2 cellular contexts compared by ENCODE assay signal in the genomic region with DNA sequence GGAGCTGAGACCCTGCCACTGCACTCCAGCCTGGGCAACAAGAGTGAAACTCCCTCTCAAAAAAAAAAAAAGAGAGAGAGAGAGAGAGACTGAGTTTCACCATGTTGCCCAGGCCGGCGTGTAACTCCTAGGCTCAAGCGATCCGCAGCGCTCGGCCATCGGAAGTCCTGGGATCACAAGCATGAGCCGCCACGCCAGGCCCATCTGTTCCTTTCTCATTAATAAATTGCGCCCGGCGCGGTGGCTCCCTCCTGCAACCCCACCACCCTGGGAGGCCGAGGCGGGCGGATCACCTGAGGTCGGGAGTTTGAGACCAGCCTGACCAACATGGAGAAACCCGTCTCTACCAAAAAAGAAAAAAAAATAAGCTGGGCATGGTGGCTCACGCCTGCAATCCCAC. TPM values are rescaled to one million over a fixed set of nuclear protein-coding genes. Genes with fewer than 3 reads are reported as not detected.
"Had no signal": no experiment of that assay in that cellular context is flagged by ENCODE, and none has a peak within 500 bp of the region (broad histone marks: within the 10 kb centered on the region; RNA-seq: fewer than 3 reads in every experiment).

No MANE protein-coding gene starts in this region.

RNA-seq across cellular contexts. Expression of a gene that starts 39.0 kb away (rescaled TPM):
- total RNA-seq: G401, GM12878 had no signal
